In the genomic region with DNA sequence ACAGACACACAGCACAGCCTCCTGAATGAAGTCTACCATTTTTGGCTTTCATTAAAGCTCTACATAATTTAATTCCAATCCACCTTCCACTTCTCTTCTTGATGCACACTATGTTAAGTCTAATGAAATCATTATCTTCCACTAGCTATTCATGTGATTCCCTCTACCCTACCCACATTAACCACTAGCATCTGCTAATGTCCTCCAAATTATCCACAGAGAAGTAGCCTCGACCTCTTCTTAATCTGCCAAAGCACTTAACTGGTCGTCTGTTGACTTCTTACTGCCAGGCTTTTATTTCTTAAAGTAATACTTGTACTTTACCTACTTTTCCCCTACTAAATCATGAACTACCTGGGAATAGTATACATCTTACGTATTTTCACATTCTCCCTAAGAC, we compare ENCODE assay signal across 20 cellular contexts.
DNase-seq lines count a peak whose midpoint lies in the region; ATAC-seq and TF ChIP-seq lines count a peak whose summit lies in the region.
"Had no signal": no experiment of that assay in that cellular context is flagged by ENCODE, and none has a peak within 500 bp of the region (broad histone marks: within the 10 kb centered on the region; RNA-seq: fewer than 3 reads in every experiment).

No MANE protein-coding gene starts in this region.

- H4K91ac ChIP-seq in IMR-90 (ENCODE audit: insufficient read depth, low read depth, low read length): no peak overlapping the region

- H2BK120ac ChIP-seq in IMR-90 (ENCODE audit: low read depth, low read length): no peak overlapping the region

- no peak overlapping the region for H3K4me3 Mint-ChIP-seq in T-helper 1 cell treated with Interleukin-12 subunit alpha and Interleukin-12 subunit beta and Interleukin-4 antibody, amounts not matched to agents 30 μg/mL and 1 μg/mL, for 36 hours
- no peak overlapping the region for H3K4me3 Mint-ChIP-seq in naive thymus-derived CD8-positive, alpha-beta T cell
- H3K4me3 Mint-ChIP-seq: B cell; CD4-positive, alpha-beta T cell had no signal

- BruUV-seq in IMR-90 (replicated peaks; lab: Mats Ljungman, UMichigan): no TSS peak
- no TSS peak for BruUV-seq in mammary epithelial cell (replicated peaks; lab: Mats Ljungman, UMichigan)

- H3K79me2 ChIP-seq in mammary epithelial cell (ENCODE audit: insufficient read depth, low read length): peaks cover 21% of the 10 kb centered on the region

- no peak overlapping the region for H3K9ac ChIP-seq in IMR-90 (ENCODE audit: low read depth, low read length)
- no peak overlapping the region for H3K9ac ChIP-seq in mammary epithelial cell (ENCODE audit: insufficient read depth, low read length)

- H3K27me3 ChIP-seq in IMR-90 (ENCODE audit: control insufficient read depth, insufficient read depth, low read length): no peaks in the 10 kb centered on the region
- no peaks in the 10 kb centered on the region for H3K27me3 ChIP-seq in mammary epithelial cell (ENCODE audit: insufficient read depth, low read length)
- H3K27me3 ChIP-seq in upper lobe of right lung: no peaks in the 10 kb centered on the region

- WGBS in IMR-90 (ENCODE audit: extremely low coverage in 2 of 2, insufficient read length in 1 of 2), 2 experiments: 90% methylated on average over 2 of the region's 3 CpGs; no CpG with 5 or more reads in 1 of the 2 experiments
- 98% methylated on average over 3 of the region's 3 CpGs for WGBS in mammary epithelial cell (ENCODE audit: low coverage, missing lambda C conversion rate)

- intact Hi-C loops in IMR-90 (cut with micrococcal nuclease) (no loop called here), mammary epithelial cell (cut with micrococcal nuclease) (loop anchor here (2.0 kb wide), 1 partner anchor 91 kb away; the partner anchor contains the start of gene NCOR1), upper lobe of right lung (cut with DNase I) (no loop called here)

- no peak overlapping the region for H2BK15ac ChIP-seq in IMR-90 (ENCODE audit: low read depth, low read length)

- POLR2A ChIA-PET in IMR-90 (lab: Charles Lee; ENCODE audit: unreplicated experiment): no interaction called here
- POLR2A ChIA-PET in naive thymus-derived CD8-positive, alpha-beta T cell (lab: Charles Lee): no interaction called here

- H3K79me1 ChIP-seq in IMR-90 (ENCODE audit: low read depth in 1 of 2, low read length in 2 of 2): peaks cover 23 to 43% of the 10 kb centered on the region in 2 experiments

- no peak for TF ChIP-seq CTCF in IMR-90 (conservative IDR thresholded peaks at IDR 0.05; ENCODE audit: low read depth, low read length)
- no peak for TF ChIP-seq CTCF in mammary epithelial cell (conservative IDR thresholded peaks at IDR 0.05 in 1 of 2, IDR thresholded peaks at IDR 0.05 in 1 of 2; ENCODE audit: extremely low read depth in 1 of 2, insufficient read depth in 1 of 2, low read depth in 1 of 2, low read length in 2 of 2)
- no peak for TF ChIP-seq CTCF in upper lobe of right lung (IDR thresholded peaks at IDR 0.05)

- H2AK9ac ChIP-seq in IMR-90 (replicated peaks; ENCODE audit: low read depth, low read length, poor library complexity): no peak overlapping the region

- TF ChIP-seq POLR2A in IMR-90 (IDR thresholded peaks at IDR 0.05; ENCODE audit: low read depth, low read length): no peak

- no peak for ATAC-seq in IMR-90 (ENCODE audit: low read depth)
- ATAC-seq in naive thymus-derived CD8-positive, alpha-beta T cell: no peak
- ATAC-seq in GM18511 (IDR thresholded peaks at IDR 0.05; ENCODE audit: unreplicated experiment): no peak
- no peak for ATAC-seq in upper lobe of right lung

- no peak overlapping the region for H3K4me3 ChIP-seq in IMR-90 (ENCODE audit: insufficient read depth, low read depth, low read length)
- H3K4me3 ChIP-seq in mammary epithelial cell (replicated peaks in 1 of 3; ENCODE audit: insufficient read depth in 1 of 3, low read depth in 2 of 3, low read length in 3 of 3): no peak overlapping the region
- H3K4me3 ChIP-seq in upper lobe of right lung: no peak overlapping the region

- H3K9me3 ChIP-seq in IMR-90 (ENCODE audit: control insufficient read depth, insufficient read depth, low read length) (no peaks in the 10 kb centered on the region), mammary epithelial cell (replicated peaks; ENCODE audit: insufficient read depth, low read length) (no peaks in the 10 kb centered on the region), upper lobe of right lung (no peaks in the 10 kb centered on the region)

- no peaks in the 10 kb centered on the region for H3K27me3 Mint-ChIP-seq in T-helper 1 cell treated with Interleukin-12 subunit alpha and Interleukin-12 subunit beta and Interleukin-4 antibody, amounts not matched to agents 30 μg/mL and 1 μg/mL, for 36 hours (ENCODE audit: low read depth)
- no peaks in the 10 kb centered on the region for H3K27me3 Mint-ChIP-seq in naive thymus-derived CD8-positive, alpha-beta T cell
- H3K27me3 Mint-ChIP-seq: B cell; CD4-positive, alpha-beta T cell had no signal

- DNase-seq in T-helper 1 cell: no peak
- DNase-seq in IMR-90: no peak
- no peak for DNase-seq in mammary epithelial cell
- DNase-seq in naive thymus-derived CD8-positive, alpha-beta T cell: no peak
- DNase-seq in NCI-H128 (lab: John Stamatoyannopoulos, UW; ENCODE audit: unreplicated experiment): no peak
- DNase-seq in upper lobe of right lung: no peak
- DNase-seq: CD4-positive, alpha-beta T cell; DMS79; H7; Karpas-422; MM.1S; NCI-H1105; NCI-H1694 treated with DMSO at 0.1 percent for 48 hours; NCI-H446; NCI-H69; OCI-M1 had no signal

- H2AK5ac ChIP-seq in IMR-90 (ENCODE audit: low read depth, low read length): no peak overlapping the region

- peaks cover 10% of the 10 kb centered on the region for H3K9me1 ChIP-seq in IMR-90 (ENCODE audit: insufficient read depth, low read length)

- H3K4me1 ChIP-seq in IMR-90 (ENCODE audit: control insufficient read depth, insufficient read depth, low read length) (peaks cover 2% of the 10 kb centered on the region; the same call in 1 of the 2 replicates), mammary epithelial cell (ENCODE audit: insufficient read depth, low read length) (peaks cover 31% of the 10 kb centered on the region), upper lobe of right lung (no peaks in the 10 kb centered on the region)

- in situ Hi-C loops in IMR-90 (cut with MboI; ENCODE audit: low sequenced_read_pairs): no loop called here
- in situ Hi-C loops in mammary epithelial cell (cut with MboI; ENCODE audit: low sequenced_read_pairs in 2 of 2): no loop called here

- H3K4me2 ChIP-seq in IMR-90 (ENCODE audit: low read depth, low read length) (no peak overlapping the region), mammary epithelial cell (ENCODE audit: insufficient read depth, low read depth, low read length) (peak overlapping the region; percentile 76)

- no peak overlapping the region for H3K18ac ChIP-seq in IMR-90 (ENCODE audit: low read depth, low read length)

- H4K8ac ChIP-seq in IMR-90 (ENCODE audit: low read depth in 2 of 2, low read length in 2 of 2): no peak overlapping the region

- H3K27ac ChIP-seq in IMR-90 (ENCODE audit: insufficient read depth, low read length) (no peak overlapping the region), mammary epithelial cell (ENCODE audit: insufficient read depth, low read depth, low read length) (peak overlapping the region; percentile 77), upper lobe of right lung (no peak overlapping the region)
- H3K27ac ChIP-seq: 22Rv1 had no signal

- peaks cover 50% of the 10 kb centered on the region for H3K36me3 Mint-ChIP-seq in T-helper 1 cell treated with Interleukin-12 subunit alpha and Interleukin-12 subunit beta and Interleukin-4 antibody, amounts not matched to agents 30 μg/mL and 1 μg/mL, for 36 hours (ENCODE audit: low read depth)
- peaks cover 14 to 74% (median 31%) of the 10 kb centered on the region in 3 donors for H3K36me3 Mint-ChIP-seq in naive thymus-derived CD8-positive, alpha-beta T cell

- TF ChIP-seq RAD21 in IMR-90 (IDR thresholded peaks at IDR 0.05; ENCODE audit: low read length): no peak

- H4K5ac ChIP-seq in IMR-90 (ENCODE audit: low read depth, low read length): no peak overlapping the region

- H3K56ac ChIP-seq in IMR-90 (ENCODE audit: extremely low read depth, insufficient read depth, low read length): no peak overlapping the region

- CTCF ChIA-PET in IMR-90 (lab: Yijun Ruan, JAX): no interaction called here
- CTCF ChIA-PET in mammary epithelial cell (lab: Charles Lee; ENCODE audit: low non-redundant PET): no interaction called here

- dilution Hi-C loops in IMR-90 (cut with HindIII; ENCODE audit: low sequenced_read_pairs, unreplicated experiment): no loop called here
- dilution Hi-C loops in mammary epithelial cell (cut with HindIII; ENCODE audit: low sequenced_read_pairs): no loop called here

- H2AFZ ChIP-seq in IMR-90 (replicated peaks; ENCODE audit: low read length, poor library complexity): no peak overlapping the region
- H2AFZ ChIP-seq in mammary epithelial cell (ENCODE audit: low read depth, low read length): no peak overlapping the region

- no peak overlapping the region for H3K14ac ChIP-seq in IMR-90 (replicated peaks; ENCODE audit: low read depth, low read length)

- no peaks in the 10 kb centered on the region for H3K9me3 Mint-ChIP-seq in T-helper 1 cell treated with Interleukin-12 subunit alpha and Interleukin-12 subunit beta and Interleukin-4 antibody, amounts not matched to agents 30 μg/mL and 1 μg/mL, for 36 hours
- H3K9me3 Mint-ChIP-seq in naive thymus-derived CD8-positive, alpha-beta T cell: no peaks in the 10 kb centered on the region
- H3K9me3 Mint-ChIP-seq: CD4-positive, alpha-beta T cell had no signal

- H3K36me3 ChIP-seq in IMR-90 (ENCODE audit: control insufficient read depth, insufficient read depth, low read length) (peaks cover 30% of the 10 kb centered on the region), mammary epithelial cell (ENCODE audit: insufficient read depth, low read length) (peaks cover 32% of the 10 kb centered on the region), upper lobe of right lung (peaks cover 76% of the 10 kb centered on the region)

- peak overlapping the region; percentile 2 for H2BK5ac ChIP-seq in IMR-90 (ENCODE audit: low read depth, low read length, poor library complexity, severe bottlenecking)

- peak overlapping the region; percentile 22 for H3K27ac Mint-ChIP-seq in T-helper 1 cell treated with Interleukin-12 subunit alpha and Interleukin-12 subunit beta and Interleukin-4 antibody, amounts not matched to agents 30 μg/mL and 1 μg/mL, for 36 hours
- H3K27ac Mint-ChIP-seq in naive thymus-derived CD8-positive, alpha-beta T cell: peak overlapping the region in 6 of 10 donors; percentile 1 to 35 (median 8)
- H3K27ac Mint-ChIP-seq: B cell; CD4-positive, alpha-beta T cell had no signal

- peaks cover 9% of the 10 kb centered on the region for H3K4me1 Mint-ChIP-seq in T-helper 1 cell treated with Interleukin-12 subunit alpha and Interleukin-12 subunit beta and Interleukin-4 antibody, amounts not matched to agents 30 μg/mL and 1 μg/mL, for 36 hours (ENCODE audit: low read depth)
- peaks cover 0 to 12% (median 8%) of the 10 kb centered on the region in 4 donors for H3K4me1 Mint-ChIP-seq in naive thymus-derived CD8-positive, alpha-beta T cell
- H3K4me1 Mint-ChIP-seq: B cell had no signal

- H4K20me1 ChIP-seq in IMR-90 (ENCODE audit: insufficient read depth, low read length) (peaks cover 13% of the 10 kb centered on the region; the same call in 1 of the 2 replicates), mammary epithelial cell (ENCODE audit: insufficient read depth, low read length) (no peaks in the 10 kb centered on the region)

- H3K23ac ChIP-seq in IMR-90 (ENCODE audit: low read depth, low read length): no peak overlapping the region

- H3K4ac ChIP-seq in IMR-90 (ENCODE audit: low read depth, low read length): no peak overlapping the region

- H2BK20ac ChIP-seq in IMR-90 (ENCODE audit: low read depth, low read length): no peak overlapping the region
